In the genomic region with DNA sequence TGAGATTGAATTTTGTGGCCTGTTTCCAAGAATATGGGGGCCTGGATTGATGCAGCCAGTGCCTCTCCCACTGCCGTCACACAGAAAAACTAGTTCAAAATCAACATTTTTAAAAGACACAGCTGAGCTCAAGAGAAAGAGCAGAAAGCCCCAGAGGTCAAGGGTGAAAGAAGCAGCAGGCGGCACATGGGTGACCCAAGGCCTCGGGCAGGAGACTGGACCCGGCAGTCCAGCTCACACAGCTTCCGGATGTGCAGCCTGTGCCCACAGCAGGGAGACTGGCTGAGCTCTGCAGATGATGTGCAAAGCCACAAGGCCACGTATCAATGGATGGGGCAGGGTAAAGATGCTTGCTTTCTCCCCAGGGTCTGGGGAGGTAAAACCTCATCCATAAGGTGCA, we compare ENCODE assay signal across 8 cellular contexts.
"Had no signal": no experiment of that assay in that cellular context is flagged by ENCODE, and none has a peak within 500 bp of the region (broad histone marks: within the 10 kb centered on the region; RNA-seq: fewer than 3 reads in every experiment).

No MANE protein-coding gene starts in this region.

- H3K36me3 ChIP-seq: HAP-1 had no signal

- DNase-seq: GM23248, GOT3, H7 had no signal

- H3K4me3 ChIP-seq: GM23248, HAP-1 had no signal

- H3K9me3 ChIP-seq: HAP-1 had no signal

- H3K4me2 ChIP-seq: KMS-11 had no signal

- H3K4me1 Mint-ChIP-seq: IgD-negative memory B cell had no signal

- FAIRE-seq: HTR-8/SVneo had no signal

- H3K27ac ChIP-seq: GM23248, KMS-11 had no signal

- H3K27me3 Mint-ChIP-seq: IgD-negative memory B cell had no signal

- H3K4me3 Mint-ChIP-seq: IgD-negative memory B cell had no signal

- ATAC-seq: HCT116 had no signal

- H3K9ac ChIP-seq: GM23248, KMS-11 had no signal

- H2AFZ ChIP-seq: GM23248 had no signal

- H3K4me1 ChIP-seq: HAP-1 had no signal
